In genomic region chr2:34261701-34262100, GRCh38 we compare ENCODE assay signal across 16 cellular contexts.
"Had no signal": no experiment of that assay in that cellular context is flagged by ENCODE, and none has a peak within 500 bp of the region (broad histone marks: within the 10 kb centered on the region; RNA-seq: fewer than 3 reads in every experiment).

No MANE protein-coding gene starts in this region.

- H3K4me1 ChIP-seq: lower lobe of right lung, right atrium auricular region, thyroid gland had no signal

- H3K4me3 ChIP-seq: lower lobe of right lung, right atrium auricular region, skin epidermis, thyroid gland had no signal

- H3K36me3 ChIP-seq: brain microvascular endothelial cell, lower lobe of right lung, neutrophil, right atrium auricular region, thyroid gland had no signal

- FAIRE-seq: urothelium cell line had no signal

- ATAC-seq: activated CD4-positive, alpha-beta T cell treated with anti-CD3 and anti-CD28 coated beads for 36 hours; esophagus mucosa; left cardiac atrium; lower lobe of right lung had no signal

- H3K27ac ChIP-seq: brain microvascular endothelial cell, lower lobe of right lung, neutrophil, right atrium auricular region, skin epidermis, thyroid gland had no signal

- H3K27me3 ChIP-seq: brain microvascular endothelial cell, neutrophil, right atrium auricular region, thyroid gland had no signal

- H3K9me3 ChIP-seq: lower lobe of right lung, neutrophil, right atrium auricular region, thyroid gland had no signal

- DNase-seq: activated CD4-positive, alpha-beta memory T cell treated with anti-CD3 and anti-CD28 coated beads, Interleukin-2, amount 10 ng/mL, durations not matched to agents 7 days and 5 days; activated CD4-positive, alpha-beta T cell treated with anti-CD3 and anti-CD28 coated beads for 36 hours; activated gamma-delta T cell treated with Interleukin-2 at 50 U/mL for 16 hours; activated naive CD8-positive, alpha-beta T cell treated with anti-CD3 and anti-CD28 coated beads for 36 hours; activated T-cell treated with anti-CD3 and anti-CD28 coated beads, Interleukin-2, amount 50 U/mL, for 48 hours; brain microvascular endothelial cell; immature natural killer cell; left cardiac atrium; lower lobe of right lung; midbrain; thyroid gland had no signal
